In the genomic region with DNA sequence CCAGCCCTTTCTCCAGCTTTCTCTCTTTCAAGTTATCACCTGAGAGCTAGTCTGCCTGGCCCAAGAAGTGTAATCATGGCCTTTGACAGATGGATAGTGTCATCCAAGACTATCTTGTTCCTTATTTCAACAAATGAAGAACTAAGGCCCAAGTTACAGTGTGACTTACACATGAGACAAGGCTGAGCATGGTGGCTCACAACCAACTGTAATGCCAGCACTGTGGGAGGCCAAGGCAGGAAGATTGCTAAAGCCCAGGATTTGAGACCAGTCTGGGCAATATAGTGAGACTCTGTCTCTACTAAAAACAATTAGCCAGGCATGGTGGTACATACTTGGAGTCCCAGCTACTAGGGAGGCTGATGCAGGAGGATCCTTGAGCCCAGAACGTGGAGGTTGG, we compare ENCODE assay signal across 15 cellular contexts. TPM values are rescaled to one million over a fixed set of nuclear protein-coding genes. Genes with fewer than 3 reads are reported as not detected.
DNase-seq lines count a peak whose midpoint lies in the region; TF ChIP-seq lines count a peak whose summit lies in the region.
"Had no signal": no experiment of that assay in that cellular context is flagged by ENCODE, and none has a peak within 500 bp of the region (broad histone marks: within the 10 kb centered on the region; RNA-seq: fewer than 3 reads in every experiment).

No MANE protein-coding gene starts in this region.

- peaks cover 0 to 1% (median 0%) of the 10 kb centered on the region in 4 donors for H3K36me3 ChIP-seq in liver (ENCODE audit: control insufficient read depth in 4 of 4, insufficient read depth in 3 of 4, low read depth in 1 of 4, low read length in 3 of 4)
- no peaks in the 10 kb centered on the region for H3K36me3 ChIP-seq in thyroid gland
- H3K36me3 ChIP-seq: suprapubic skin had no signal

- POLR2A ChIA-PET in RWPE1 (lab: Yijun Ruan, JAX; ENCODE audit: low non-redundant PET) = no interaction called here

- no peak for TF ChIP-seq RAD21 in liver (IDR thresholded peaks at IDR 0.05)

- H3K27ac ChIP-seq in RWPE1 = peak overlapping the region; percentile 95
- peak overlapping the region; percentile 54 to 97 for H3K27ac ChIP-seq in liver (ENCODE audit: low read depth in 1 of 2, low read length in 2 of 2)
- H3K27ac ChIP-seq in thyroid gland = peak overlapping the region; percentile 95 to 98 (median 97)

- WGBS in liver = 98% methylated on average over 1 of the region's 1 CpG
- WGBS in thyroid gland, 2 donors = 96 to 97% methylated on average over 1 of the region's 1 CpG

- H3K9ac ChIP-seq in liver (ENCODE audit: low read depth in 1 of 2, low read length in 2 of 2) = no peak overlapping the region

- peak; percentile 26 for DNase-seq in SIG-M5 treated with dmso at 0.1 percent for 504 hours (lab: John Stamatoyannopoulos, UW; ENCODE audit: unreplicated experiment)
- no peak for DNase-seq in SIG-M5 (lab: John Stamatoyannopoulos, UW)
- no peak for DNase-seq in RWPE1 (ENCODE audit: low spot score)
- no peak for DNase-seq in thyroid gland
- no peak for DNase-seq in NCI-H82 treated with DMSO at 0.1 percent for 48 hours (lab: John Stamatoyannopoulos, UW; ENCODE audit: unreplicated experiment)
- DNase-seq in amniotic stem cell (lab: John Stamatoyannopoulos, UW) = no peak
- no peak for DNase-seq in H4 (ENCODE audit: low spot score)
- DNase-seq: 8988T; activated CD8-positive, alpha-beta memory T cell treated with anti-CD3 and anti-CD28 coated beads, Interleukin-2, amount 50 U/mL, for 4 hours; amygdala; NCI-H226 had no signal

- peaks cover 5 to 25% (median 18%) of the 10 kb centered on the region in 4 donors for H3K4me1 ChIP-seq in liver (ENCODE audit: control insufficient read depth in 4 of 4, insufficient read depth in 4 of 4, low read length in 3 of 4)
- H3K4me1 ChIP-seq in thyroid gland = peaks cover 18 to 34% of the 10 kb centered on the region in 2 donors

- H3K4me3 ChIP-seq in liver (ENCODE audit: low read depth in 1 of 3, low read length in 3 of 3) (no peak overlapping the region), thyroid gland (replicated peaks in 1 of 3) (no peak overlapping the region)
- H3K4me3 ChIP-seq: gastroesophageal sphincter, skin epidermis, suprapubic skin had no signal

- TF ChIP-seq CTCF in RWPE1 (conservative IDR thresholded peaks at IDR 0.05; ENCODE audit: low read depth) (no peak), liver (IDR thresholded peaks at IDR 0.05; ENCODE audit: low read depth, low read length, missing input control) (no peak), thyroid gland (IDR thresholded peaks at IDR 0.05) (no peak)

- no peaks in the 10 kb centered on the region for H3K27me3 ChIP-seq in liver (ENCODE audit: control insufficient read depth in 4 of 4, insufficient read depth in 4 of 4, low read length in 3 of 4)
- no peaks in the 10 kb centered on the region for H3K27me3 ChIP-seq in thyroid gland
- H3K27me3 ChIP-seq: gastroesophageal sphincter, suprapubic skin had no signal

- CTCF ChIA-PET in RWPE1 (lab: Yijun Ruan, JAX) = no interaction called here

- TF ChIP-seq POLR2A in thyroid gland (IDR thresholded peaks at IDR 0.05) = no peak

- intact Hi-C loops in thyroid gland (cut with DNase I) = loop anchor here (10.0 kb wide), 1 partner anchor 225 kb away; no protein-coding TSS in a partner anchor

- H3K9me3 ChIP-seq in liver (ENCODE audit: control insufficient read depth in 4 of 4, low read length in 3 of 4) (no peaks in the 10 kb centered on the region), thyroid gland (no peaks in the 10 kb centered on the region)
- H3K9me3 ChIP-seq: gastroesophageal sphincter, suprapubic skin had no signal

TF ChIP-seq in liver, 16 proteins besides CTCF, POLR2A, EP300 and RAD21:
- TF ChIP-seq HNF4G (IDR thresholded peaks at IDR 0.05) (no peak), EGR1 (IDR thresholded peaks at IDR 0.05; ENCODE audit: low read depth in 2 of 2) (no peak), MAX (IDR thresholded peaks at IDR 0.05) (no peak), SP1 (IDR thresholded peaks at IDR 0.05) (no peak), TAF1 (conservative IDR thresholded peaks at IDR 0.05) (no peak), JUND (IDR thresholded peaks at IDR 0.05) (no peak), GABPA (IDR thresholded peaks at IDR 0.05 in 1 of 2, conservative IDR thresholded peaks at IDR 0.05 in 1 of 2) (no peak), HNF4A (conservative IDR thresholded peaks at IDR 0.05) (no peak), YY1 (IDR thresholded peaks at IDR 0.05) (no peak), FOXA1 (IDR thresholded peaks at IDR 0.05) (no peak), RXRA (IDR thresholded peaks at IDR 0.05) (no peak), ATF3 (IDR thresholded peaks at IDR 0.05) (no peak), NR2F2 (IDR thresholded peaks at IDR 0.05) (no peak), FOXA2 (IDR thresholded peaks at IDR 0.05) (no peak)
- TF ChIP-seq, protein P1, sequence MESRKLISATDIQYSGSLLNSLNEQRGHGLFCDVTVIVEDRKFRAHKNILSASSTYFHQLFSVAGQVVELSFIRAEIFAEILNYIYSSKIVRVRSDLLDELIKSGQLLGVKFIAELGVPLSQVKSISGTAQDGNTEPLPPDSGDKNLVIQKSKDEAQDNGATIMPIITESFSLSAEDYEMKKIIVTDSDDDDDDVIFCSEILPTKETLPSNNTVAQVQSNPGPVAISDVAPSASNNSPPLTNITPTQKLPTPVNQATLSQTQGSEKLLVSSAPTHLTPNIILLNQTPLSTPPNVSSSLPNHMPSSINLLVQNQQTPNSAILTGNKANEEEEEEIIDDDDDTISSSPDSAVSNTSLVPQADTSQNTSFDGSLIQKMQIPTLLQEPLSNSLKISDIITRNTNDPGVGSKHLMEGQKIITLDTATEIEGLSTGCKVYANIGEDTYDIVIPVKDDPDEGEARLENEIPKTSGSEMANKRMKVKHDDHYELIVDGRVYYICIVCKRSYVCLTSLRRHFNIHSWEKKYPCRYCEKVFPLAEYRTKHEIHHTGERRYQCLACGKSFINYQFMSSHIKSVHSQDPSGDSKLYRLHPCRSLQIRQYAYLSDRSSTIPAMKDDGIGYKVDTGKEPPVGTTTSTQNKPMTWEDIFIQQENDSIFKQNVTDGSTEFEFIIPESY (IDR thresholded peaks at IDR 0.05) = no peak
- TF ChIP-seq, protein P2, sequence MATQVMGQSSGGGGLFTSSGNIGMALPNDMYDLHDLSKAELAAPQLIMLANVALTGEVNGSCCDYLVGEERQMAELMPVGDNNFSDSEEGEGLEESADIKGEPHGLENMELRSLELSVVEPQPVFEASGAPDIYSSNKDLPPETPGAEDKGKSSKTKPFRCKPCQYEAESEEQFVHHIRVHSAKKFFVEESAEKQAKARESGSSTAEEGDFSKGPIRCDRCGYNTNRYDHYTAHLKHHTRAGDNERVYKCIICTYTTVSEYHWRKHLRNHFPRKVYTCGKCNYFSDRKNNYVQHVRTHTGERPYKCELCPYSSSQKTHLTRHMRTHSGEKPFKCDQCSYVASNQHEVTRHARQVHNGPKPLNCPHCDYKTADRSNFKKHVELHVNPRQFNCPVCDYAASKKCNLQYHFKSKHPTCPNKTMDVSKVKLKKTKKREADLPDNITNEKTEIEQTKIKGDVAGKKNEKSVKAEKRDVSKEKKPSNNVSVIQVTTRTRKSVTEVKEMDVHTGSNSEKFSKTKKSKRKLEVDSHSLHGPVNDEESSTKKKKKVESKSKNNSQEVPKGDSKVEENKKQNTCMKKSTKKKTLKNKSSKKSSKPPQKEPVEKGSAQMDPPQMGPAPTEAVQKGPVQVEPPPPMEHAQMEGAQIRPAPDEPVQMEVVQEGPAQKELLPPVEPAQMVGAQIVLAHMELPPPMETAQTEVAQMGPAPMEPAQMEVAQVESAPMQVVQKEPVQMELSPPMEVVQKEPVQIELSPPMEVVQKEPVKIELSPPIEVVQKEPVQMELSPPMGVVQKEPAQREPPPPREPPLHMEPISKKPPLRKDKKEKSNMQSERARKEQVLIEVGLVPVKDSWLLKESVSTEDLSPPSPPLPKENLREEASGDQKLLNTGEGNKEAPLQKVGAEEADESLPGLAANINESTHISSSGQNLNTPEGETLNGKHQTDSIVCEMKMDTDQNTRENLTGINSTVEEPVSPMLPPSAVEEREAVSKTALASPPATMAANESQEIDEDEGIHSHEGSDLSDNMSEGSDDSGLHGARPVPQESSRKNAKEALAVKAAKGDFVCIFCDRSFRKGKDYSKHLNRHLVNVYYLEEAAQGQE (IDR thresholded peaks at IDR 0.05) = no peak

RNA-seq across cellular contexts. Expression of gene RANGAP1, which starts 3.7 kb away (rescaled TPM):
- total RNA-seq in liver (10 to 100 TPM; 29.4 to 40.3 TPM), thyroid gland (10 to 100 TPM; 35.5 to 42.7 (median 38.8) TPM)
- 10 to 100 TPM; 12.0 to 37.2 TPM for polyA plus RNA-seq in liver
- 29.7 and 44.6 TPM in 2 replicates for total RNA-seq in H4 (2014; rRNA removed; shearing (Covaris generic))

RNA-seq across cellular contexts. Expression of gene ZC3H7B, which starts 11.6 kb away (rescaled TPM):
- total RNA-seq in liver (10 to 100 TPM; 22.0 to 50.2 TPM), thyroid gland (100 to 1,000 TPM in 1 of 4 donors, 10 to 100 TPM in 3; 77.7 to 100 (median 88.7) TPM)
- polyA plus RNA-seq in liver = 10 to 100 TPM in 1 of 2 donors, 1 to 10 TPM in 1; 6.6 to 30.2 TPM
- 17.8 and 17.9 TPM in 2 replicates for total RNA-seq in H4 (2014; rRNA removed; shearing (Covaris generic))

RNA-seq across cellular contexts. Expression of gene CHADL, which starts 49.0 kb away (rescaled TPM):
- total RNA-seq in liver (1 to 10 TPM in 1 of 2 donors, under 1 TPM in 1; 0.51 to 1.0 TPM), thyroid gland (1 to 10 TPM; 4.6 to 7.5 (median 6.2) TPM)
- polyA plus RNA-seq in liver = under 1 TPM; 0.55 to 0.68 TPM
- not detected in 2 replicates for total RNA-seq in H4 (2014; rRNA removed; shearing (Covaris generic))
